ENCODE assay signal across 9 cellular contexts in genomic region chr18:31100598-31101147, GRCh38. TPM values are rescaled to one million over a fixed set of nuclear protein-coding genes. Genes with fewer than 3 reads are reported as not detected.
DNase-seq lines count a peak whose midpoint lies in the region; ATAC-seq and TF ChIP-seq lines count a peak whose summit lies in the region.
"Had no signal": no experiment of that assay in that cellular context is flagged by ENCODE, and none has a peak within 500 bp of the region (broad histone marks: within the 10 kb centered on the region; RNA-seq: fewer than 3 reads in every experiment).

No MANE protein-coding gene starts in this region.

- no peaks in the 10 kb centered on the region for H3K27me3 ChIP-seq in kidney epithelial cell (ENCODE audit: control insufficient read depth, insufficient read depth, low read length)

- H3K36me3 ChIP-seq in kidney epithelial cell (ENCODE audit: control insufficient read depth, insufficient read depth, low read length), result no peaks in the 10 kb centered on the region

- peaks cover 0 to 4% (median 0%) of the 10 kb centered on the region in 5 experiments for H3K9me3 Mint-ChIP-seq in brain

- H3K4me3 Mint-ChIP-seq in brain (peak overlapping the region; percentile 79 to 88 (median 86)), T-helper 17 cell (no peak overlapping the region)

- H3K27ac Mint-ChIP-seq in brain, result peak overlapping the region in 4 of 5 experiments; percentile 1 to 68 (median 38)
- H3K27ac Mint-ChIP-seq in T-helper 17 cell, result no peak overlapping the region
- H3K27ac Mint-ChIP-seq: activated naive CD4-positive, alpha-beta T cell treated with anti-CD3 and anti-CD28 coated beads, Interleukin-2, amount 50 U/mL, for 72 hours had no signal

- H3K4me3 ChIP-seq in kidney epithelial cell (ENCODE audit: low read depth, low read length), result peak overlapping the region; percentile 88
- H3K4me3 ChIP-seq in skeletal muscle cell (ENCODE audit: low read depth, low read length), result peak overlapping the region; percentile 42

- peaks cover 36% of the 10 kb centered on the region for H3K27me3 Mint-ChIP-seq in brain
- H3K27me3 Mint-ChIP-seq in T-helper 17 cell, result no peaks in the 10 kb centered on the region

- TF ChIP-seq POLR2A in erythroblast (IDR thresholded peaks at IDR 0.05; ENCODE audit: low read length), result no peak

- H3K36me3 Mint-ChIP-seq in brain, result no peaks in the 10 kb centered on the region
- H3K36me3 Mint-ChIP-seq in T-helper 17 cell (ENCODE audit: low read depth), result no peaks in the 10 kb centered on the region

- no peak for TF ChIP-seq CTCF in brain (conservative IDR thresholded peaks at IDR 0.05)
- TF ChIP-seq CTCF in kidney epithelial cell (IDR thresholded peaks at IDR 0.05; ENCODE audit: insufficient read depth, low read length, poor library complexity, severe bottlenecking), result no peak

- ATAC-seq in T-helper 17 cell (no peak), HG03571 (IDR thresholded peaks at IDR 0.05; ENCODE audit: unreplicated experiment) (no peak)

- peaks cover 3% of the 10 kb centered on the region for H3K9me3 ChIP-seq in T-helper 17 cell (ENCODE audit: control insufficient read depth, low read length, poor library complexity, severe bottlenecking)

- peak; percentile 43 for DNase-seq in HK-2 (ENCODE audit: unreplicated experiment)
- DNase-seq in kidney epithelial cell (ENCODE audit: low read depth), result no peak
- DNase-seq in skeletal muscle cell (ENCODE audit: low read depth), result no peak
- no peak for DNase-seq in erythroblast (lab: John Stamatoyannopoulos, UW)
- DNase-seq in T-helper 17 cell, result no peak
- DNase-seq in DMS153 (lab: John Stamatoyannopoulos, UW), result no peak

- H3K4me1 Mint-ChIP-seq in brain (peaks cover 28% of the 10 kb centered on the region), T-helper 17 cell (no peaks in the 10 kb centered on the region)

RNA-seq across cellular contexts. Expression of gene DSC2, which starts 1.5 kb away (rescaled TPM):
- polyA plus RNA-seq in brain (ENCODE audit: insufficient read depth, low read depth, low replicate concordance), result 0.22 TPM
- total RNA-seq in kidney epithelial cell (29.7 and 31.8 TPM in 2 replicates), T-helper 17 cell (under 1 TPM in 1 of 2 donors, not detected in 1; 0.05 TPM)
- total RNA-seq: activated naive CD4-positive, alpha-beta T cell treated with anti-CD3 and anti-CD28 coated beads, Interleukin-2, amount 50 U/mL, for 72 hours had no signal

RNA-seq across cellular contexts. Expression of gene DSC3, which starts 58.1 kb away (rescaled TPM):
- polyA plus RNA-seq in brain (ENCODE audit: insufficient read depth, low read depth, low replicate concordance), result not detected
- total RNA-seq in kidney epithelial cell (3.3 and 3.4 TPM in 2 replicates), T-helper 17 cell (not detected)
- total RNA-seq: activated naive CD4-positive, alpha-beta T cell treated with anti-CD3 and anti-CD28 coated beads, Interleukin-2, amount 50 U/mL, for 72 hours had no signal

Comparison
In these comparisons a context has a peak if more than half of its experiments do, and no peak if none do; other contexts are left out.
1. RNA of gene DSC2, which starts 1.5 kb away (total RNA-seq): 29.7 to 31.8 TPM in kidney epithelial cell; 0.05 TPM in T-helper 17 cell; every median in the first group is over 10 times any median in the second.